35 cellular contexts compared by ENCODE assay signal in the genomic region with DNA sequence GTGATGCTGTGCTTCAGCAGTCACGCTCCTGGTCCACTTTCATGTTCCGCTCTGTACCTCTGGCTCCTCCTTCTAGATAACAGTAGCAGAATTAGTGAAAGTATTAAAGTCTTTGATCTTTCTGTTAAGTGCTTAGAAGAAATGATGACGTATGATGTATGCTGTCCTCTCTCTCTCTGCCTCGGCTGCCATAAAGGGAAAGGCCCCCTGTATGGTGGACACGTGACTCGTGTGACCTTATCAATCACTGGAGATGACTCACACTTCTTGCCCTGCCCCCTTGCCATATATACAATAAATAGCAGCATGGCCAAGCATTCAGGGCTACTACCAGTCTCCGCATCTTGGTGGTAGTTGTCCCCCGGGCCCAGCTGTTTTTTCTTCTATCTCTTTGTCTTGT.
"Had no signal": no experiment of that assay in that cellular context is flagged by ENCODE, and none has a peak within 500 bp of the region (broad histone marks: within the 10 kb centered on the region; RNA-seq: fewer than 3 reads in every experiment).

No MANE protein-coding gene starts in this region.

- H3K4me1 Mint-ChIP-seq: activated CD4-positive, alpha-beta T cell treated with anti-CD3 and anti-CD28 coated beads for 36 hours; activated CD4-positive, alpha-beta T cell treated with anti-CD3 and anti-CD28 coated beads, Interleukin-2, amount 10 ng/mL, durations not matched to agents 7 days and 5 days; activated CD8-positive, alpha-beta memory T cell treated with anti-CD3 and anti-CD28 coated beads, Interleukin-2, amount 10 ng/mL, durations not matched to agents 7 days and 5 days; activated naive CD4-positive, alpha-beta T cell treated with anti-CD3 and anti-CD28 coated beads, Interleukin-2, amount 10 ng/mL, durations not matched to agents 7 days and 5 days; central memory CD8-positive, alpha-beta T cell had no signal

- H3K9ac ChIP-seq: SK-N-SH had no signal

- H3K9me3 Mint-ChIP-seq: activated CD4-positive, alpha-beta T cell treated with anti-CD3 and anti-CD28 coated beads, Interleukin-2, amount 10 ng/mL, durations not matched to agents 7 days and 5 days; activated naive CD4-positive, alpha-beta T cell treated with anti-CD3 and anti-CD28 coated beads, Interleukin-2, amount 10 ng/mL, durations not matched to agents 7 days and 5 days; central memory CD8-positive, alpha-beta T cell; T-helper 1 cell treated with Interleukin-12 subunit alpha and Interleukin-12 subunit beta and Interleukin-4 antibody, amounts not matched to agents 30 μg/mL and 1 μg/mL, for 36 hours; T-helper 2 cell treated with Interferon-gamma antibody and Interleukin-4, amounts not matched to agents 5 μg/mL and 100 μg/mL, for 36 hours had no signal

- H3K27me3 ChIP-seq: ascending aorta, cardiac muscle cell, Peyer's patch, SJSA1 had no signal

- H3K4me3 Mint-ChIP-seq: activated CD4-positive, alpha-beta T cell treated with anti-CD3 and anti-CD28 coated beads for 36 hours; activated CD4-positive, alpha-beta T cell treated with anti-CD3 and anti-CD28 coated beads, Interleukin-2, amount 10 ng/mL, durations not matched to agents 7 days and 5 days; activated CD8-positive, alpha-beta memory T cell treated with anti-CD3 and anti-CD28 coated beads, Interleukin-2, amount 10 ng/mL, durations not matched to agents 7 days and 5 days; activated naive CD4-positive, alpha-beta T cell treated with anti-CD3 and anti-CD28 coated beads, Interleukin-2, amount 10 ng/mL, durations not matched to agents 7 days and 5 days; activated naive CD8-positive, alpha-beta T cell; central memory CD8-positive, alpha-beta T cell; T-helper 1 cell treated with Interleukin-12 subunit alpha and Interleukin-12 subunit beta and Interleukin-4 antibody, amounts not matched to agents 30 μg/mL and 1 μg/mL, for 36 hours; T-helper 2 cell treated with Interferon-gamma antibody and Interleukin-4, amounts not matched to agents 5 μg/mL and 100 μg/mL, for 36 hours had no signal

- H3K9me3 ChIP-seq: ascending aorta, Peyer's patch, SJSA1, SK-N-SH had no signal

- H3K4me1 ChIP-seq: ascending aorta, Peyer's patch, SJSA1 had no signal

- ATAC-seq: activated CD4-positive, alpha-beta T cell treated with anti-CD3 and anti-CD28 coated beads for 36 hours; activated CD4-positive, CD25-positive, alpha-beta regulatory T cell treated with anti-CD3 and anti-CD28 coated beads, Interleukin-2, amount 50 U/mL, for 24 hours; activated CD8-positive, alpha-beta memory T cell treated with anti-CD3 and anti-CD28 coated beads, Interleukin-2, amount 10 ng/mL, durations not matched to agents 7 days and 5 days; PC-3 had no signal

- H3K36me3 ChIP-seq: ascending aorta, cardiac muscle cell, SJSA1 had no signal

- H3K27ac Mint-ChIP-seq: activated CD4-positive, alpha-beta T cell treated with anti-CD3 and anti-CD28 coated beads for 36 hours; activated CD4-positive, alpha-beta T cell treated with anti-CD3 and anti-CD28 coated beads, Interleukin-2, amount 10 ng/mL, durations not matched to agents 7 days and 5 days; activated CD8-positive, alpha-beta memory T cell treated with anti-CD3 and anti-CD28 coated beads, Interleukin-2, amount 10 ng/mL, durations not matched to agents 7 days and 5 days; activated naive CD4-positive, alpha-beta T cell treated with anti-CD3 and anti-CD28 coated beads, Interleukin-2, amount 10 ng/mL, durations not matched to agents 7 days and 5 days; activated naive CD8-positive, alpha-beta T cell; T-helper 1 cell treated with Interleukin-12 subunit alpha and Interleukin-12 subunit beta and Interleukin-4 antibody, amounts not matched to agents 30 μg/mL and 1 μg/mL, for 36 hours; T-helper 2 cell treated with Interferon-gamma antibody and Interleukin-4, amounts not matched to agents 5 μg/mL and 100 μg/mL, for 36 hours had no signal

- H3K27ac ChIP-seq: ascending aorta, cardiac muscle cell, Peyer's patch, SJSA1 had no signal

- H3K4me3 ChIP-seq: ascending aorta, cardiac muscle cell, Peyer's patch, SJSA1 had no signal

- DNase-seq: activated CD4-positive, alpha-beta T cell treated with anti-CD3 and anti-CD28 coated beads for 36 hours; activated CD4-positive, alpha-beta T cell treated with anti-CD3 and anti-CD28 coated beads, Interleukin-2, amount 10 ng/mL, durations not matched to agents 7 days and 5 days; activated CD4-positive, alpha-beta T cell treated with anti-CD3 and anti-CD28 coated beads, Interleukin-2, amount 50 U/mL, for 48 hours; activated CD8-positive, alpha-beta memory T cell treated with anti-CD3 and anti-CD28 coated beads for 24 hours; activated CD8-positive, alpha-beta memory T cell treated with anti-CD3 and anti-CD28 coated beads, Interleukin-2, amount 10 ng/mL, durations not matched to agents 7 days and 5 days; activated CD8-positive, alpha-beta memory T cell treated with anti-CD3 and anti-CD28 coated beads, Interleukin-2, amount 50 U/mL, for 48 hours; activated effector memory CD4-positive, alpha-beta T cell treated with Interleukin-2 at 50 U/mL for 16 hours; activated naive CD4-positive, alpha-beta T cell treated with anti-CD3 and anti-CD28 coated beads, Interleukin-2, amount 10 ng/mL, durations not matched to agents 7 days and 5 days; activated T-cell treated with anti-CD3 and anti-CD28 coated beads, Interleukin-2, amount 50 U/mL, for 48 hours; amygdala; Karpas-422; NCI-H1048; NCI-H1105 treated with DMSO at 0.1 percent for 48 hours; NCI-H1436; NCI-H1694; NCI-H1930; NCI-H2081 treated with DMSO at 0.1 percent for 48 hours; NCI-H345; NCI-H524 treated with DMSO at 0.1 percent for 48 hours; NCI-H748 treated with DMSO at 0.1 percent for 48 hours; NK-92 treated with Interleukin-12 subunit alpha and Interleukin-12 subunit beta, amount 100 ng/mL, for 24 hours; PC-3; Peyer's patch; RPMI8226; SHP77 treated with DMSO at 0.1 percent for 48 hours; SK-N-SH had no signal

- H3K36me3 Mint-ChIP-seq: activated CD8-positive, alpha-beta memory T cell treated with anti-CD3 and anti-CD28 coated beads, Interleukin-2, amount 10 ng/mL, durations not matched to agents 7 days and 5 days; activated naive CD4-positive, alpha-beta T cell treated with anti-CD3 and anti-CD28 coated beads, Interleukin-2, amount 10 ng/mL, durations not matched to agents 7 days and 5 days; activated naive CD8-positive, alpha-beta T cell had no signal

- FAIRE-seq: TTC549 had no signal

- H3K27me3 Mint-ChIP-seq: activated CD4-positive, alpha-beta T cell treated with anti-CD3 and anti-CD28 coated beads for 36 hours; activated CD4-positive, alpha-beta T cell treated with anti-CD3 and anti-CD28 coated beads, Interleukin-2, amount 10 ng/mL, durations not matched to agents 7 days and 5 days; activated naive CD4-positive, alpha-beta T cell treated with anti-CD3 and anti-CD28 coated beads, Interleukin-2, amount 10 ng/mL, durations not matched to agents 7 days and 5 days had no signal

- H3K4me2 ChIP-seq: SK-N-SH had no signal
